ENCODE assay signal across 1 cellular context in the genomic region with DNA sequence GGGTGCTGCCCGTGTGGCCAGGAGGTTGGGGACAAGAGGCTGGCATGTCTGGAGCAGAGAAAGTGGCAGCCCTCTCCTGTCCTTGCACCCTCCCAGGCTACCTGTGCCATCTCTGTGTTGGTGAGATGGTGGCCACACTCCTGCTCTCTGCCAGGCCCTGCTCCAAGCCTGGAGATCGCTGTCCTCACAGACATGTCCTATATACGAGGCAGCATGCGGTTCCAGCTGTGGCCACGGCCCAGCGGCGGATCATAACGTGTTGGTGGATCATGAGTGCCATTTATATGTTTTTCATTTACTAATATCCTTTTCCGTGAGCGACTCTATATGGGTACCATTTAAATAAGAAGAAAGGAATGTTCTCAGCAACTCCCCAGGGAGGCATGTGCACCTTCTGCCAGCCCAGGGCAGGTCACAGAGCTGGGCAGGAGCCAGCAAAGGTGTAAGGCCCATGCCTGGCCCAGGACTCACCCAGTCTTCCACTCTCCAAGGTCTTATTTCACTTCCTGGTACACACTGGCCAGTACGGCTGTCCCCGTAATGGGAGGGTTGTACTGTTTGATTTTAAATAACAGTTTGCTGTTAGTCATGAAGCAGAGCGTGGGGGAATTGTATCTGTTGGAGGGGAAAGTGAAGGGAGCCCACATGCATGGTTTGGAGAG.
TF ChIP-seq lines count a peak whose summit lies in the region.

No MANE protein-coding gene starts in this region.

TF ChIP-seq in HepG2, 621 proteins besides CTCF, POLR2A, EP300 and RAD21 (continued from another document):
- TF ChIP-seq, protein P1, sequence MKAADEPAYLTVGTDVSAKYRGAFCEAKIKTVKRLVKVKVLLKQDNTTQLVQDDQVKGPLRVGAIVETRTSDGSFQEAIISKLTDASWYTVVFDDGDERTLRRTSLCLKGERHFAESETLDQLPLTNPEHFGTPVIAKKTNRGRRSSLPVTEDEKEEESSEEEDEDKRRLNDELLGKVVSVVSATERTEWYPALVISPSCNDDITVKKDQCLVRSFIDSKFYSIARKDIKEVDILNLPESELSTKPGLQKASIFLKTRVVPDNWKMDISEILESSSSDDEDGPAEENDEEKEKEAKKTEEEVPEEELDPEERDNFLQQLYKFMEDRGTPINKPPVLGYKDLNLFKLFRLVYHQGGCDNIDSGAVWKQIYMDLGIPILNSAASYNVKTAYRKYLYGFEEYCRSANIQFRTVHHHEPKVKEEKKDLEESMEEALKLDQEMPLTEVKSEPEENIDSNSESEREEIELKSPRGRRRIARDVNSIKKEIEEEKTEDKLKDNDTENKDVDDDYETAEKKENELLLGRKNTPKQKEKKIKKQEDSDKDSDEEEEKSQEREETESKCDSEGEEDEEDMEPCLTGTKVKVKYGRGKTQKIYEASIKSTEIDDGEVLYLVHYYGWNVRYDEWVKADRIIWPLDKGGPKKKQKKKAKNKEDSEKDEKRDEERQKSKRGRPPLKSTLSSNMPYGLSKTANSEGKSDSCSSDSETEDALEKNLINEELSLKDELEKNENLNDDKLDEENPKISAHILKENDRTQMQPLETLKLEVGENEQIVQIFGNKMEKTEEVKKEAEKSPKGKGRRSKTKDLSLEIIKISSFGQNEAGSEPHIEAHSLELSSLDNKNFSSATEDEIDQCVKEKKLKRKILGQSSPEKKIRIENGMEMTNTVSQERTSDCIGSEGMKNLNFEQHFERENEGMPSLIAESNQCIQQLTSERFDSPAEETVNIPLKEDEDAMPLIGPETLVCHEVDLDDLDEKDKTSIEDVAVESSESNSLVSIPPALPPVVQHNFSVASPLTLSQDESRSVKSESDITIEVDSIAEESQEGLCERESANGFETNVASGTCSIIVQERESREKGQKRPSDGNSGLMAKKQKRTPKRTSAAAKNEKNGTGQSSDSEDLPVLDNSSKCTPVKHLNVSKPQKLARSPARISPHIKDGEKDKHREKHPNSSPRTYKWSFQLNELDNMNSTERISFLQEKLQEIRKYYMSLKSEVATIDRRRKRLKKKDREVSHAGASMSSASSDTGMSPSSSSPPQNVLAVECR (CRISPR knock-in tag; IDR thresholded peaks at IDR 0.05; ENCODE audit: borderline replicate concordance) = no peak
- TF ChIP-seq, protein P2, sequence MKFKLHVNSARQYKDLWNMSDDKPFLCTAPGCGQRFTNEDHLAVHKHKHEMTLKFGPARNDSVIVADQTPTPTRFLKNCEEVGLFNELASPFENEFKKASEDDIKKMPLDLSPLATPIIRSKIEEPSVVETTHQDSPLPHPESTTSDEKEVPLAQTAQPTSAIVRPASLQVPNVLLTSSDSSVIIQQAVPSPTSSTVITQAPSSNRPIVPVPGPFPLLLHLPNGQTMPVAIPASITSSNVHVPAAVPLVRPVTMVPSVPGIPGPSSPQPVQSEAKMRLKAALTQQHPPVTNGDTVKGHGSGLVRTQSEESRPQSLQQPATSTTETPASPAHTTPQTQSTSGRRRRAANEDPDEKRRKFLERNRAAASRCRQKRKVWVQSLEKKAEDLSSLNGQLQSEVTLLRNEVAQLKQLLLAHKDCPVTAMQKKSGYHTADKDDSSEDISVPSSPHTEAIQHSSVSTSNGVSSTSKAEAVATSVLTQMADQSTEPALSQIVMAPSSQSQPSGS (CRISPR knock-in tag; IDR thresholded peaks at IDR 0.05) = no peak
- TF ChIP-seq, protein P3, sequence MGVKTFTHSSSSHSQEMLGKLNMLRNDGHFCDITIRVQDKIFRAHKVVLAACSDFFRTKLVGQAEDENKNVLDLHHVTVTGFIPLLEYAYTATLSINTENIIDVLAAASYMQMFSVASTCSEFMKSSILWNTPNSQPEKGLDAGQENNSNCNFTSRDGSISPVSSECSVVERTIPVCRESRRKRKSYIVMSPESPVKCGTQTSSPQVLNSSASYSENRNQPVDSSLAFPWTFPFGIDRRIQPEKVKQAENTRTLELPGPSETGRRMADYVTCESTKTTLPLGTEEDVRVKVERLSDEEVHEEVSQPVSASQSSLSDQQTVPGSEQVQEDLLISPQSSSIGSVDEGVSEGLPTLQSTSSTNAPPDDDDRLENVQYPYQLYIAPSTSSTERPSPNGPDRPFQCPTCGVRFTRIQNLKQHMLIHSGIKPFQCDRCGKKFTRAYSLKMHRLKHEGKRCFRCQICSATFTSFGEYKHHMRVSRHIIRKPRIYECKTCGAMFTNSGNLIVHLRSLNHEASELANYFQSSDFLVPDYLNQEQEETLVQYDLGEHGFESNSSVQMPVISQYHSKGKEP (CRISPR knock-in tag; IDR thresholded peaks at IDR 0.05) = no peak
- TF ChIP-seq ZNF441 (CRISPR knock-in tag; IDR thresholded peaks at IDR 0.05; ENCODE audit: borderline replicate concordance) (no peak), ZFY (CRISPR knock-in tag; IDR thresholded peaks at IDR 0.05) (no peak), ZNF326 (CRISPR knock-in tag; IDR thresholded peaks at IDR 0.05; ENCODE audit: borderline replicate concordance) (no peak), ZMYM4 (CRISPR knock-in tag; IDR thresholded peaks at IDR 0.05) (no peak), ZNF30 (CRISPR knock-in tag; IDR thresholded peaks at IDR 0.05) (no peak), HDAC1 (CRISPR knock-in tag; IDR thresholded peaks at IDR 0.05) (no peak)
- TF ChIP-seq, protein P4, sequence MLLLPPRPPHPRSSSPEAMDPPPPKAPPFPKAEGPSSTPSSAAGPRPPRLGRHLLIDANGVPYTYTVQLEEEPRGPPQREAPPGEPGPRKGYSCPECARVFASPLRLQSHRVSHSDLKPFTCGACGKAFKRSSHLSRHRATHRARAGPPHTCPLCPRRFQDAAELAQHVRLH (CRISPR knock-in tag; IDR thresholded peaks at IDR 0.05; ENCODE audit: borderline replicate concordance, low read depth) = no peak
